ENCODE assay signal across 14 cellular contexts in the genomic region with DNA sequence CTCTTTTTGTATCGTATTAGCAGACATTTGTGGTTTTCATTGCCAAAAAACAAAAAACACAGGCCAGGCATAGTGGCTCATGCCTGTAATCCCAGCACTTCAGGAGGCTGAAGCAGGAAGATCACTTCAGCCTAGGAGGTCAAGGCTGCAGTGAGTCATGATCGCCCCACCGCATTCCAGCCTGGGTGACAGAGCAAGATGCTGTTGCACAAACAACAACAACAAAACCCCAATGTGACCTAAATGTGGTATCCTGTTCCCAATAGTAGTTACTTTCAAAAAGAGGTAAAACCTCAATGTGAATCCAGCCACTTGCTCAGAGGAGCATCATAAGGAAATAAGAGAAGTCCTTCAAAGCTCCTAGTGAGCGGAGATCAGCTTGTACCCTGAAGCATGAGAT. TPM values are rescaled to one million over a fixed set of nuclear protein-coding genes. Genes with fewer than 3 reads are reported as not detected.
A peak's percentile ranks its signal among the peaks of the same experiment; 100 is the strongest.
DNase-seq lines count a peak whose midpoint lies in the region; ATAC-seq, FAIRE-seq and TF ChIP-seq lines count a peak whose summit lies in the region.
"Had no signal": no experiment of that assay in that cellular context is flagged by ENCODE, and none has a peak within 500 bp of the region (broad histone marks: within the 10 kb centered on the region; RNA-seq: fewer than 3 reads in every experiment).

No MANE protein-coding gene starts in this region.

- no peaks in the 10 kb centered on the region for H3K9me3 Mint-ChIP-seq in CD8-positive, alpha-beta memory T cell
- H3K9me3 Mint-ChIP-seq: T-helper 2 cell treated with Interferon-gamma antibody and Interleukin-4, amounts not matched to agents 5 μg/mL and 100 μg/mL, for 36 hours had no signal

- H3K36me3 ChIP-seq in CD8-positive, alpha-beta memory T cell (ENCODE audit: insufficient read depth, low read length) = no peaks in the 10 kb centered on the region
- H3K36me3 ChIP-seq in IMR-90 (ENCODE audit: control insufficient read depth, insufficient read depth, low read length) = no peaks in the 10 kb centered on the region
- H3K36me3 ChIP-seq in K562 (ENCODE audit: control insufficient read depth, insufficient read depth, low read length) = no peaks in the 10 kb centered on the region
- no peaks in the 10 kb centered on the region for H3K36me3 ChIP-seq in left lung

- no peak overlapping the region for H2AFZ ChIP-seq in IMR-90 (replicated peaks; ENCODE audit: low read length, poor library complexity)
- no peak overlapping the region for H2AFZ ChIP-seq in K562 (ENCODE audit: low read depth, low read length)

- ATAC-seq in IMR-90 (ENCODE audit: low read depth) = peak; percentile 59; the same call in 1 of the 2 replicates
- no peak for ATAC-seq in K562
- no peak for ATAC-seq in left lung
- no peak for ATAC-seq in HG02678 (IDR thresholded peaks at IDR 0.05; ENCODE audit: unreplicated experiment)

- no peak overlapping the region for H4K91ac ChIP-seq in IMR-90 (ENCODE audit: insufficient read depth, low read depth, low read length)

- H3K9me3 ChIP-seq in CD8-positive, alpha-beta memory T cell (ENCODE audit: low read length) = no peaks in the 10 kb centered on the region
- no peaks in the 10 kb centered on the region for H3K9me3 ChIP-seq in IMR-90 (ENCODE audit: control insufficient read depth, insufficient read depth, low read length)
- H3K9me3 ChIP-seq in K562 (replicated peaks; ENCODE audit: control insufficient read depth, insufficient read depth, low read depth, low read length) = no peaks in the 10 kb centered on the region
- H3K9me3 ChIP-seq in left lung = no peaks in the 10 kb centered on the region

- TF ChIP-seq POLR2A in IMR-90 (IDR thresholded peaks at IDR 0.05; ENCODE audit: low read depth, low read length) = no peak
- no peak for TF ChIP-seq POLR2A in K562 (conservative IDR thresholded peaks at IDR 0.05)

- in situ Hi-C loops in IMR-90 (cut with MboI; ENCODE audit: low sequenced_read_pairs) = no loop called here
- in situ Hi-C loops in K562 (cut with MboI) = no loop called here

- H3K18ac ChIP-seq in IMR-90 (ENCODE audit: low read depth, low read length) = no peak overlapping the region

- H3K4me1 Mint-ChIP-seq in CD8-positive, alpha-beta memory T cell = peaks cover 0 to 9% (median 5%) of the 10 kb centered on the region in 3 donors

- H3K36me3 Mint-ChIP-seq in CD8-positive, alpha-beta memory T cell = no peaks in the 10 kb centered on the region

- no peak overlapping the region for H2AK5ac ChIP-seq in IMR-90 (ENCODE audit: low read depth, low read length)

- H2AK9ac ChIP-seq in IMR-90 (replicated peaks; ENCODE audit: low read depth, low read length, poor library complexity) = no peak overlapping the region

- FAIRE-seq in K562 (lab: Jason Lieb, UNC) = peak; percentile 46
- FAIRE-seq: GM18507, islet of Langerhans had no signal

- no peak overlapping the region for H2BK5ac ChIP-seq in IMR-90 (ENCODE audit: low read depth, low read length, poor library complexity, severe bottlenecking)

- H3K4ac ChIP-seq in IMR-90 (ENCODE audit: low read depth, low read length) = no peak overlapping the region

- intact Hi-C loops in IMR-90 (cut with micrococcal nuclease) = no loop called here
- intact Hi-C loops in K562 (cut with micrococcal nuclease) = no loop called here
- intact Hi-C loops in left lung (cut with DNase I) = no loop called here

- H3K4me3 ChIP-seq in CD8-positive, alpha-beta memory T cell (ENCODE audit: low read length) = no peak overlapping the region
- H3K4me3 ChIP-seq in IMR-90 (ENCODE audit: insufficient read depth, low read depth, low read length) (no peak overlapping the region), K562 (no peak overlapping the region), left lung (no peak overlapping the region)

- H3K27ac Mint-ChIP-seq in CD8-positive, alpha-beta memory T cell = peak overlapping the region in 6 of 8 donors; percentile 1 to 78 (median 50)
- H3K27ac Mint-ChIP-seq: T-helper 2 cell treated with Interferon-gamma antibody and Interleukin-4, amounts not matched to agents 5 μg/mL and 100 μg/mL, for 36 hours had no signal

- no peak overlapping the region for H4K5ac ChIP-seq in IMR-90 (ENCODE audit: low read depth, low read length)

- WGBS in IMR-90 (ENCODE audit: extremely low coverage in 2 of 2, insufficient read length in 1 of 2), 2 experiments = no CpG with 5 or more reads among the region's 4 CpGs
- WGBS in K562 (ENCODE audit: insufficient coverage, low coverage, missing lambda C conversion rate) = 2% methylated on average over 4 of the region's 4 CpGs

- TF ChIP-seq CTCF in IMR-90 (conservative IDR thresholded peaks at IDR 0.05; ENCODE audit: low read depth, low read length) = no peak
- no peak for TF ChIP-seq CTCF in K562 (IDR thresholded peaks at IDR 0.05 in 2 of 3, conservative IDR thresholded peaks at IDR 0.05 in 1 of 3; ENCODE audit: insufficient read depth in 2 of 3, low read depth in 1 of 3, low read length in 3 of 3)
- no peak for TF ChIP-seq CTCF in left lung (IDR thresholded peaks at IDR 0.05)
- TF ChIP-seq CTCF in GM20000 (IDR thresholded peaks at IDR 0.05; ENCODE audit: extremely low read depth, missing control alignments) = no peak

- H3K14ac ChIP-seq in IMR-90 (replicated peaks; ENCODE audit: low read depth, low read length) = no peak overlapping the region

- DNase-seq in CD8-positive, alpha-beta memory T cell = peak in 3 of 5 donors; percentile 1 to 26 (median 24)
- peak; percentile 36 for DNase-seq in IMR-90
- DNase-seq in K562 (ENCODE audit: extremely low read depth in 1 of 4, low spot score in 3 of 4) = peak in 1 of 4 experiments; percentile 2
- peak; percentile 44 to 83 for DNase-seq in left lung
- DNase-seq in foreskin melanocyte = no peak
- DNase-seq in KG1 (lab: John Stamatoyannopoulos, UW) = no peak
- no peak for DNase-seq in GM20000 (ENCODE audit: low spot score)
- DNase-seq: activated effector memory CD4-positive, alpha-beta T cell treated with Interleukin-2 at 50 U/mL for 16 hours; effector CD4-positive, alpha-beta T cell; NCI-H2171 had no signal

- H3K4me3 Mint-ChIP-seq in CD8-positive, alpha-beta memory T cell = peak overlapping the region in 3 of 7 donors; percentile 20 to 49 (median 24)
- H3K4me3 Mint-ChIP-seq: T-helper 2 cell treated with Interferon-gamma antibody and Interleukin-4, amounts not matched to agents 5 μg/mL and 100 μg/mL, for 36 hours had no signal

- dilution Hi-C loops in IMR-90 (cut with HindIII; ENCODE audit: low sequenced_read_pairs, unreplicated experiment) = no loop called here

- H3K79me1 ChIP-seq in IMR-90 (ENCODE audit: low read depth in 1 of 2, low read length in 2 of 2) = no peaks in the 10 kb centered on the region

- no peak overlapping the region for H4K8ac ChIP-seq in IMR-90 (ENCODE audit: low read depth in 2 of 2, low read length in 2 of 2)

- no peak overlapping the region for H2BK120ac ChIP-seq in IMR-90 (ENCODE audit: low read depth, low read length)

- H4K20me1 ChIP-seq in IMR-90 (ENCODE audit: insufficient read depth, low read length) (no peaks in the 10 kb centered on the region), K562 (replicated peaks; ENCODE audit: control insufficient read depth, insufficient read depth, low read length) (no peaks in the 10 kb centered on the region)

- H2BK20ac ChIP-seq in IMR-90 (ENCODE audit: low read depth, low read length) = no peak overlapping the region

- no peak overlapping the region for H3K27ac ChIP-seq in CD8-positive, alpha-beta memory T cell (ENCODE audit: low read depth, low read length)
- H3K27ac ChIP-seq in IMR-90 (ENCODE audit: insufficient read depth, low read length) = no peak overlapping the region
- H3K27ac ChIP-seq in K562 (ENCODE audit: extremely low read depth, low read depth, low read length) = no peak overlapping the region
- peak overlapping the region in 1 of 2 donors; percentile 67 for H3K27ac ChIP-seq in left lung

- H3K23ac ChIP-seq in IMR-90 (ENCODE audit: low read depth, low read length) = no peak overlapping the region

- H3K27me3 ChIP-seq in CD8-positive, alpha-beta memory T cell (ENCODE audit: insufficient read depth, low read length, poor library complexity, severe bottlenecking) = no peaks in the 10 kb centered on the region
- H3K27me3 ChIP-seq in IMR-90 (ENCODE audit: control insufficient read depth, insufficient read depth, low read length) (no peaks in the 10 kb centered on the region), K562 (ENCODE audit: control insufficient read depth in 2 of 2, insufficient read depth in 2 of 2, low read length in 2 of 2) (peaks cover 0 to 2% of the 10 kb centered on the region in 2 experiments; a peak in 2 of 5 replicates), left lung (no peaks in the 10 kb centered on the region)

- no peak for TF ChIP-seq EP300 in K562 (IDR thresholded peaks at IDR 0.05; ENCODE audit: low read length)

- no peak overlapping the region for H3K56ac ChIP-seq in IMR-90 (ENCODE audit: extremely low read depth, insufficient read depth, low read length)

- no peaks in the 10 kb centered on the region for H3K79me2 ChIP-seq in K562 (ENCODE audit: control insufficient read depth, insufficient read depth, low read length)

- POLR2A ChIA-PET in CD8-positive, alpha-beta memory T cell (lab: Charles Lee) = no interaction called here
- POLR2A ChIA-PET in IMR-90 (lab: Charles Lee; ENCODE audit: unreplicated experiment) = no interaction called here
- POLR2A ChIA-PET in K562 (lab: Yijun Ruan, JAX) = interaction anchor here (1.1 kb wide), 1 partner anchor 11 kb away, joined by 3 read pairs; no protein-coding TSS in a partner anchor

- H3K9me1 ChIP-seq in IMR-90 (ENCODE audit: insufficient read depth, low read length) (no peaks in the 10 kb centered on the region), K562 (ENCODE audit: control insufficient read depth, insufficient read depth, low read length) (no peaks in the 10 kb centered on the region)

- BruUV-seq in IMR-90 (replicated peaks; lab: Mats Ljungman, UMichigan) = no TSS peak
- no TSS peak for BruUV-seq in K562 (replicated peaks; lab: Mats Ljungman, UMichigan)

- H3K9ac ChIP-seq in IMR-90 (ENCODE audit: low read depth, low read length) (no peak overlapping the region), K562 (ENCODE audit: insufficient read depth in 1 of 2, low read depth in 2 of 2, low read length in 2 of 2) (no peak overlapping the region)

- H2BK15ac ChIP-seq in IMR-90 (ENCODE audit: low read depth, low read length) = no peak overlapping the region

- no peak overlapping the region for H3K4me2 ChIP-seq in IMR-90 (ENCODE audit: low read depth, low read length)
- H3K4me2 ChIP-seq in K562 (ENCODE audit: insufficient read depth, low read length) = no peak overlapping the region

- CTCF ChIA-PET in CD8-positive, alpha-beta memory T cell (lab: Charles Lee) = no interaction called here
- CTCF ChIA-PET in IMR-90 (lab: Yijun Ruan, JAX) (no interaction called here), K562 (lab: Yijun Ruan, JAX; ENCODE audit: low intra/inter-chr PET ratio) (no interaction called here)

- no peaks in the 10 kb centered on the region for H3K4me1 ChIP-seq in CD8-positive, alpha-beta memory T cell (ENCODE audit: insufficient read depth, low read length)
- H3K4me1 ChIP-seq in IMR-90 (ENCODE audit: control insufficient read depth, insufficient read depth, low read length) = peaks cover 2% of the 10 kb centered on the region; the same call in 1 of the 2 replicates
- H3K4me1 ChIP-seq in K562 (replicated peaks in 1 of 2; ENCODE audit: control insufficient read depth in 2 of 2, insufficient read depth in 2 of 2, low read length in 2 of 2) = no peaks in the 10 kb centered on the region
- peaks cover 0 to 8% of the 10 kb centered on the region in 2 donors for H3K4me1 ChIP-seq in left lung

- TF ChIP-seq RAD21 in IMR-90 (IDR thresholded peaks at IDR 0.05; ENCODE audit: low read length) (no peak), K562 (CRISPR knock-in tag; conservative IDR thresholded peaks at IDR 0.05 in 1 of 2, IDR thresholded peaks at IDR 0.05 in 1 of 2) (no peak)

- H3K27me3 Mint-ChIP-seq in CD8-positive, alpha-beta memory T cell = peaks cover 5 to 11% of the 10 kb centered on the region in 2 donors

RNA-seq across cellular contexts. Expression of a gene that starts 45.8 kb away (rescaled TPM):
- 10 to 100 TPM; 11.4 to 13.2 TPM for total RNA-seq in CD8-positive, alpha-beta memory T cell
- 55.2 TPM for polyA plus RNA-seq in CD8-positive, alpha-beta memory T cell
- total RNA-seq in IMR-90 (2012; rRNA removed) = 5.7 and 11.1 TPM in 2 replicates
- polyA plus RNA-seq in IMR-90 (2012; rRNA removed) = 5.4 and 7.4 TPM in 2 replicates
- 1.7 and 2.4 TPM in 2 replicates for polyA plus RNA-seq in IMR-90 (2012; cell fraction: cytosol; rRNA removed)
- polyA plus RNA-seq in IMR-90 (2012; cell fraction: nucleus; rRNA removed; ENCODE audit: low replicate concordance) = 1.1 and 4.2 TPM in 2 replicates
- 5.2 and 12.9 TPM in 2 replicates for total RNA-seq in K562 (2011; cell fraction: chromatin; rRNA removed; ENCODE audit: low replicate concordance)
- 0.92 and 1.0 TPM in 2 replicates for total RNA-seq in K562 (2011; cell fraction: nucleolus; rRNA removed)
- total RNA-seq in K562 (2011; cell fraction: nucleoplasm; rRNA removed) = 3.5 and 4.4 TPM in 2 replicates
- 4.2 and 5.5 TPM in 2 replicates for total RNA-seq in K562 (2014; rRNA removed)
- 8.3 and 10.4 TPM in 2 replicates for total RNA-seq in K562 (2014; rRNA removed; fragmentation: Illumina TruSeq; extraction: Trizol)
- 8.3 and 10.7 TPM in 2 replicates for total RNA-seq in K562 (2015; rRNA removed; fragmentation: Illumina TruSeq; extraction: Trizol)
- total RNA-seq in K562 (2021) = 7.9 and 10.9 TPM in 2 replicates
- 2.7 and 5.0 TPM in 2 replicates for polyA plus RNA-seq in K562 (2011; rRNA removed)
- 0.73 and 1.2 TPM in 2 replicates for polyA plus RNA-seq in K562 (2011; cell fraction: cytosol; rRNA removed)
- polyA plus RNA-seq in K562 (2011; cell fraction: nucleus; rRNA removed) = 0.67 and 1.3 TPM in 2 replicates
- polyA plus RNA-seq in K562 (2012) = 9.3 and 15.3 TPM in 2 replicates
- polyA plus RNA-seq in K562 (2014; fragmentation: Illumina TruSeq; extraction: Trizol) = 11.7 and 13.5 TPM in 2 replicates
- polyA plus RNA-seq in K562 (2014; fragmentation: Nextera tagmentation; extraction: Ambion mirVana) = 1 to 10 TPM; 8.2 to 8.7 TPM
- 4.6 and 5.5 TPM in 2 replicates for polyA plus RNA-seq in K562 (2014; rRNA removed)
- polyA minus RNA-seq in K562 (2011; rRNA and poly(A)+ RNA removed) = 5.2 and 5.3 TPM in 2 replicates
- 8.2 and 9.0 TPM in 2 replicates for polyA minus RNA-seq in K562 (2011; cell fraction: cytosol; rRNA and poly(A)+ RNA removed)
- 3.5 and 4.7 TPM in 2 replicates for polyA minus RNA-seq in K562 (2011; cell fraction: nucleus; rRNA and poly(A)+ RNA removed)
- 10 to 100 TPM; 48.9 to 61.0 TPM for total RNA-seq in left lung

Comparison
In these comparisons a context has a peak if more than half of its experiments do, and no peak if none do; other contexts are left out.
1. DNase-seq: peak in CD8-positive, alpha-beta memory T cell (3 of 5), IMR-90 (single experiment) and left lung (2 of 2); none in foreskin melanocyte (single experiment), KG1 (single experiment) and GM20000 (single experiment).